ENCODE assay signal across 1 cellular context in genomic region chr15:74873036-74873755, GRCh38.
TF ChIP-seq lines count a peak whose summit lies in the region.

SCAMP2 (minus strand) TSS chr15:74873365; CDS start chr15:74873255, 110 bp downstream.

TF ChIP-seq in HepG2, 621 proteins besides CTCF, POLR2A, EP300 and RAD21 (continued from another document and continues in another):
- peak; percentile 58; the same call in 1 of the 2 replicates for TF ChIP-seq ZFP91 (CRISPR knock-in tag; IDR thresholded peaks at IDR 0.05; ENCODE audit: borderline replicate concordance)
- TF ChIP-seq ZNF414 (CRISPR knock-in tag; IDR thresholded peaks at IDR 0.05): no peak
- TF ChIP-seq ZFP82 (CRISPR knock-in tag; IDR thresholded peaks at IDR 0.05; ENCODE audit: borderline replicate concordance): no peak
- TF ChIP-seq ZNF790 (CRISPR knock-in tag; IDR thresholded peaks at IDR 0.05; ENCODE audit: borderline replicate concordance): no peak
- no peak for TF ChIP-seq CCDC6 (CRISPR knock-in tag; IDR thresholded peaks at IDR 0.05)
- no peak for TF ChIP-seq ZNF468 (CRISPR knock-in tag; IDR thresholded peaks at IDR 0.05)
- no peak for TF ChIP-seq ATF6 (CRISPR knock-in tag; conservative IDR thresholded peaks at IDR 0.05)
- 0 out of 2 replicates have a peak, but pooled peaks have one; percentile 0 for TF ChIP-seq SMAD3 (CRISPR knock-in tag; IDR thresholded peaks at IDR 0.05)
- TF ChIP-seq ZNF331 (CRISPR knock-in tag; IDR thresholded peaks at IDR 0.05): no peak
- TF ChIP-seq ZNF609 (CRISPR knock-in tag; IDR thresholded peaks at IDR 0.05; ENCODE audit: borderline replicate concordance): no peak
- peak; percentile 40; the same call in 1 of the 2 replicates for TF ChIP-seq TBX2 (CRISPR knock-in tag; IDR thresholded peaks at IDR 0.05; ENCODE audit: borderline replicate concordance)
- no peak for TF ChIP-seq MAFF (IDR thresholded peaks at IDR 0.05; ENCODE audit: low read depth, low read length)
- TF ChIP-seq TRIM24 (CRISPR knock-in tag; IDR thresholded peaks at IDR 0.05): no peak
- peak; percentile 76 for TF ChIP-seq ZGPAT (CRISPR knock-in tag; IDR thresholded peaks at IDR 0.05)
- TF ChIP-seq SRY (CRISPR knock-in tag; IDR thresholded peaks at IDR 0.05): peak; percentile 73; the same call in 1 of the 2 replicates
- no peak for TF ChIP-seq ZNF407 (CRISPR knock-in tag; IDR thresholded peaks at IDR 0.05; ENCODE audit: not compliant biosample characterization)
- 0 out of 2 replicates have a peak, but pooled peaks have one; percentile 89 for TF ChIP-seq PCBP1 (IDR thresholded peaks at IDR 0.05; ENCODE audit: borderline replicate concordance, low read depth, low read length)
- peak; percentile 48; the same call in 1 of the 2 replicates for TF ChIP-seq THAP9 (CRISPR knock-in tag; IDR thresholded peaks at IDR 0.05; ENCODE audit: borderline replicate concordance)
- no peak for TF ChIP-seq GLMP (CRISPR knock-in tag; IDR thresholded peaks at IDR 0.05; ENCODE audit: borderline replicate concordance)
- TF ChIP-seq E2F2 (CRISPR knock-in tag; IDR thresholded peaks at IDR 0.05; ENCODE audit: borderline replicate concordance): 0 out of 2 replicates have a peak, but pooled peaks have one; percentile 51
- no peak for TF ChIP-seq ZNF766 (CRISPR knock-in tag; IDR thresholded peaks at IDR 0.05; ENCODE audit: borderline replicate concordance)
- TF ChIP-seq ZKSCAN8 (CRISPR knock-in tag; IDR thresholded peaks at IDR 0.05; ENCODE audit: borderline replicate concordance): peak; percentile 58; the same call in 1 of the 2 replicates
